ENCODE assay signal across 10 cellular contexts in the genomic region with DNA sequence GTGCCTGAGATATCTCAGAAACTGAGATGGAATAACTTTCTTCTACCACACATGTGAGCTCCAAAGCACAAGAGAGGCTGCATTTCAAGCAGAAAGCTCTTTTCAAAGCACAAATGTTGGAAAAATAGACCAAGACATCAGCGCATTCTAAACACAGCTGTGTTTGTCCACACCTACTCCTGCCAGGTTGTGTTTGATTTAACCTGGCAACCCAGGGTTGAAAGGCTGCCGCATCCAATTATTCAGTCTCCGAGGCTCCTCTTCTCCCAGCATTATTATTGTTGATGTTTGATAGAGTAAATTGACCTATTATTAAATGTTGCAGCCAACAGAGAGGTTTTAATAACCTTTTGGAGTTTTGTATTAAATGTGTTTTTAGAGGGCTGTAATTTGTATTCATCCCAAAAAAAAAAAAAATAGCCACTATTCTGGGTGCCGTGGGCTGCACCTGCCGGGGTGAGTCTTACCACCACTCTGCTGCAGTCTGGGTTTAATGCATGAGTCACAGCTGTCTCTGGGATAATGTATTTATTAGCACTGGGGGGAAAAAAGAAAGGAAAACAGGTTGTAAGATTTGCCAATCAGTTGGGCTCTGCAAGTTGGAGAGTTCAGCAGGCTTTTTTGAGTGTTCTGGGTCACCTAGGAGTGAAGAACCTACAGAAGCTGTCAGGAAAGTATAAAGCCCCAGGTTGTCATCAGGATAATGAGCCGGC.
DNase-seq lines count a peak whose midpoint lies in the region; ATAC-seq and TF ChIP-seq lines count a peak whose summit lies in the region.
"Had no signal": no experiment of that assay in that cellular context is flagged by ENCODE, and none has a peak within 500 bp of the region (broad histone marks: within the 10 kb centered on the region; RNA-seq: fewer than 3 reads in every experiment).

No MANE protein-coding gene starts in this region.

- 62 to 74% methylated on average over 3 to 6 of the region's 6 CpGs for WGBS in endodermal cell (ENCODE audit: insufficient coverage in 1 of 2, insufficient read length in 1 of 2), 2 experiments
- no CpG with 5 or more reads among the region's 6 CpGs for WGBS in trophoblast cell (ENCODE audit: extremely low coverage, insufficient coverage, insufficient read length)

- no peaks in the 10 kb centered on the region for H3K36me3 ChIP-seq in endodermal cell (ENCODE audit: control insufficient read depth, insufficient read depth, low read length)
- H3K36me3 ChIP-seq in trophoblast cell (ENCODE audit: control insufficient read depth in 1 of 2, insufficient read depth in 2 of 2, low read length in 2 of 2) = no peaks in the 10 kb centered on the region

- no peak overlapping the region for H3K4ac ChIP-seq in trophoblast cell (ENCODE audit: low read depth, low read length)

- H3K9ac ChIP-seq in endodermal cell (ENCODE audit: extremely low read depth, low read length, poor library complexity, severe bottlenecking) (peak overlapping the region; percentile 30), trophoblast cell (ENCODE audit: low read length) (no peak overlapping the region)

- no peak overlapping the region for H3K14ac ChIP-seq in trophoblast cell (ENCODE audit: low read length)

- H2BK120ac ChIP-seq in trophoblast cell (ENCODE audit: insufficient read depth, low read length, poor library complexity) = no peak overlapping the region

- H3K18ac ChIP-seq in trophoblast cell (ENCODE audit: low read length) = no peak overlapping the region

- H3K4me1 Mint-ChIP-seq in endodermal cell = peaks cover 40% of the 10 kb centered on the region
- H3K4me1 Mint-ChIP-seq in stimulated activated naive CD8-positive, alpha-beta T cell treated with anti-CD3 and anti-CD28 coated beads, Interleukin-15, amount 100 ng/mL, for 72 hours = no peaks in the 10 kb centered on the region

- H3K4me1 ChIP-seq in endodermal cell (ENCODE audit: control insufficient read depth, insufficient read depth, low read length) (peaks cover 5% of the 10 kb centered on the region), trophoblast cell (ENCODE audit: control insufficient read depth in 1 of 2, insufficient read depth in 2 of 2, low read length in 2 of 2) (peaks cover 4 to 5% of the 10 kb centered on the region in 2 experiments)

- DNase-seq in ELR (ENCODE audit: low read depth) (peak; percentile 36), NCI-H345 treated with DMSO at 0.1 percent for 48 hours (lab: John Stamatoyannopoulos, UW; ENCODE audit: unreplicated experiment) (peak; percentile 94), endodermal cell (no peak), trophoblast cell (no peak), RPMI8226 (no peak)
- DNase-seq in stimulated activated naive CD8-positive, alpha-beta T cell treated with anti-CD3 and anti-CD28 coated beads, Interleukin-15, amount 100 ng/mL, for 72 hours = no peak

- no peak overlapping the region for H4K91ac ChIP-seq in trophoblast cell (ENCODE audit: low read depth, low read length)

- H4K8ac ChIP-seq in trophoblast cell (ENCODE audit: low read depth, low read length) = no peak overlapping the region

- H3K79me1 ChIP-seq in trophoblast cell (ENCODE audit: low read length) = peaks cover 2% of the 10 kb centered on the region

- H3K27me3 ChIP-seq in endodermal cell (ENCODE audit: control insufficient read depth, insufficient read depth, low read length, poor library complexity, severe bottlenecking) (no peaks in the 10 kb centered on the region), trophoblast cell (ENCODE audit: insufficient read depth, low read length) (no peaks in the 10 kb centered on the region)

- peaks cover 8% of the 10 kb centered on the region for H3K9me3 ChIP-seq in endodermal cell (ENCODE audit: control insufficient read depth, low read length)
- H3K9me3 ChIP-seq in trophoblast cell (ENCODE audit: insufficient read depth, low read depth, low read length) = no peaks in the 10 kb centered on the region

- H3K27ac Mint-ChIP-seq in endodermal cell = peak overlapping the region; percentile 92
- H3K27ac Mint-ChIP-seq in stimulated activated naive CD8-positive, alpha-beta T cell treated with anti-CD3 and anti-CD28 coated beads, Interleukin-15, amount 100 ng/mL, for 72 hours = no peak overlapping the region
- H3K27ac Mint-ChIP-seq: dendritic cell treated with granulocyte-macrophage colony-stimulating factor and Interleukin-4, amounts not matched to agents 40 ng/mL and 50 ng/mL, for 4 days; T-helper 2 cell treated with Interferon-gamma antibody and Interleukin-4, amounts not matched to agents 5 μg/mL and 100 μg/mL, for 36 hours had no signal

- no peaks in the 10 kb centered on the region for H3K27me3 Mint-ChIP-seq in endodermal cell (ENCODE audit: insufficient read depth)
- no peaks in the 10 kb centered on the region for H3K27me3 Mint-ChIP-seq in stimulated activated naive CD8-positive, alpha-beta T cell treated with anti-CD3 and anti-CD28 coated beads, Interleukin-15, amount 100 ng/mL, for 72 hours

- no peaks in the 10 kb centered on the region for H3K79me2 ChIP-seq in trophoblast cell (ENCODE audit: control insufficient read depth, insufficient read depth, low read length, poor library complexity)

- no peak for ATAC-seq in HG02973 (IDR thresholded peaks at IDR 0.05; ENCODE audit: unreplicated experiment)
- ATAC-seq in GM21576 (IDR thresholded peaks at IDR 0.05; ENCODE audit: unreplicated experiment) = no peak
- no peak for ATAC-seq in stimulated activated naive CD8-positive, alpha-beta T cell treated with anti-CD3 and anti-CD28 coated beads, Interleukin-15, amount 100 ng/mL, for 72 hours

- H4K12ac ChIP-seq in trophoblast cell (ENCODE audit: low read depth, low read length) = no peak overlapping the region

- no peak overlapping the region for H2BK5ac ChIP-seq in trophoblast cell (ENCODE audit: low read depth, low read length, poor library complexity)

- H3K36me3 Mint-ChIP-seq in endodermal cell (ENCODE audit: low read depth) = no peaks in the 10 kb centered on the region

- H3K4me3 ChIP-seq in endodermal cell (ENCODE audit: low read length) (peak overlapping the region; percentile 59), trophoblast cell (ENCODE audit: low read depth, low read length) (no peak overlapping the region)

- H3K27ac ChIP-seq in endodermal cell (ENCODE audit: low read depth, low read length) (peak overlapping the region; percentile 87), trophoblast cell (ENCODE audit: low read depth, low read length) (no peak overlapping the region)

- H2BK12ac ChIP-seq in trophoblast cell (ENCODE audit: low read length) = no peak overlapping the region

- no peak for TF ChIP-seq CTCF in endodermal cell (conservative IDR thresholded peaks at IDR 0.05)

- no peak overlapping the region for H3K23ac ChIP-seq in trophoblast cell (ENCODE audit: low read length)

- H2AK5ac ChIP-seq in trophoblast cell (ENCODE audit: low read length) = no peak overlapping the region

- peak overlapping the region; percentile 38 for H3K4me2 ChIP-seq in trophoblast cell (ENCODE audit: low read length)

- peak overlapping the region; percentile 18 for H3K4me3 Mint-ChIP-seq in endodermal cell
- no peak overlapping the region for H3K4me3 Mint-ChIP-seq in stimulated activated naive CD8-positive, alpha-beta T cell treated with anti-CD3 and anti-CD28 coated beads, Interleukin-15, amount 100 ng/mL, for 72 hours
- H3K4me3 Mint-ChIP-seq: dendritic cell treated with granulocyte-macrophage colony-stimulating factor and Interleukin-4, amounts not matched to agents 40 ng/mL and 50 ng/mL, for 4 days; T-helper 2 cell treated with Interferon-gamma antibody and Interleukin-4, amounts not matched to agents 5 μg/mL and 100 μg/mL, for 36 hours had no signal

- peaks cover 5% of the 10 kb centered on the region for H3K9me3 Mint-ChIP-seq in endodermal cell
- no peaks in the 10 kb centered on the region for H3K9me3 Mint-ChIP-seq in stimulated activated naive CD8-positive, alpha-beta T cell treated with anti-CD3 and anti-CD28 coated beads, Interleukin-15, amount 100 ng/mL, for 72 hours
- H3K9me3 Mint-ChIP-seq: dendritic cell treated with granulocyte-macrophage colony-stimulating factor and Interleukin-4, amounts not matched to agents 40 ng/mL and 50 ng/mL, for 4 days; T-helper 2 cell treated with Interferon-gamma antibody and Interleukin-4, amounts not matched to agents 5 μg/mL and 100 μg/mL, for 36 hours had no signal

- no peak overlapping the region for H2AFZ ChIP-seq in trophoblast cell (ENCODE audit: insufficient read depth, low read length, poor library complexity)

Comparison
In these comparisons a context has a peak if more than half of its experiments do, and no peak if none do; other contexts are left out.
1. DNase-seq: peak in ELR (single experiment) and NCI-H345 treated with DMSO at 0.1 percent for 48 hours (single experiment); none in endodermal cell (single experiment), trophoblast cell (0 of 2), RPMI8226 (single experiment) and stimulated activated naive CD8-positive, alpha-beta T cell treated with anti-CD3 and anti-CD28 coated beads, Interleukin-15, amount 100 ng/mL, for 72 hours (0 of 2).